ENCODE assay signal across 25 cellular contexts in genomic region chr13:51639171-51639570, GRCh38. TPM values are rescaled to one million over a fixed set of nuclear protein-coding genes. Genes with fewer than 3 reads are reported as not detected.
DNase-seq lines count a peak whose midpoint lies in the region; ATAC-seq, FAIRE-seq and TF ChIP-seq lines count a peak whose summit lies in the region.
"Had no signal": no experiment of that assay in that cellular context is flagged by ENCODE, and none has a peak within 500 bp of the region (broad histone marks: within the 10 kb centered on the region; RNA-seq: fewer than 3 reads in every experiment).

No MANE protein-coding gene starts in this region.

- DNase-seq in keratinocyte (ENCODE audit: low read depth, low spot score) (no peak), superior temporal gyrus (ENCODE audit: extremely low spot score) (peak; percentile 49), kidney glomerular epithelial cell (lab: John Stamatoyannopoulos, UW) (no peak), GM20000 (ENCODE audit: low spot score) (no peak)
- DNase-seq: activated B cell treated with CpG ODN at 0.5 μM for 24 hours; activated CD4-positive, alpha-beta memory T cell treated with anti-CD3 and anti-CD28 coated beads for 36 hours; activated effector memory CD4-positive, alpha-beta T cell treated with Interleukin-2 at 50 U/mL for 16 hours; activated naive CD8-positive, alpha-beta T cell treated with anti-CD3 and anti-CD28 coated beads, Interleukin-2, amount 10 ng/mL, durations not matched to agents 7 days and 5 days; body of pancreas; CD4-positive, alpha-beta T cell; DMS153; effector CD8-positive, alpha-beta T cell; natural killer cell; NCI-H1092 treated with DMSO at 0.1 percent for 48 hours; NCI-H2029; Peyer's patch; sigmoid colon; uterus had no signal

- H3K9me3 ChIP-seq in HUES48 (ENCODE audit: control insufficient read depth, insufficient read depth, low read length) (no peaks in the 10 kb centered on the region), keratinocyte (ENCODE audit: control insufficient read depth, low read depth, low read length) (no peaks in the 10 kb centered on the region)
- H3K9me3 ChIP-seq: body of pancreas, esophagus muscularis mucosa, Peyer's patch, sigmoid colon, uterus had no signal

- peaks cover 3% of the 10 kb centered on the region for H3K9me1 ChIP-seq in keratinocyte (ENCODE audit: control insufficient read depth, extremely low read depth, insufficient read depth, low read length)

- no peaks in the 10 kb centered on the region for H3K9me3 Mint-ChIP-seq in brain
- H3K9me3 Mint-ChIP-seq: activated B cell treated with CpG ODN at 0.5 μM for 24 hours; activated CD4-positive, alpha-beta memory T cell treated with anti-CD3 and anti-CD28 coated beads for 36 hours; CD4-positive, alpha-beta T cell; natural killer cell; T-helper 2 cell treated with Interferon-gamma antibody and Interleukin-4, amounts not matched to agents 5 μg/mL and 100 μg/mL, for 36 hours had no signal

- H3K4me2 ChIP-seq in keratinocyte (ENCODE audit: control insufficient read depth, extremely low read depth, insufficient read depth, low read depth, low read length), result no peak overlapping the region

- no peak for FAIRE-seq in keratinocyte (lab: Jason Lieb, UNC)
- FAIRE-seq: G401.6 had no signal

- H3K79me2 ChIP-seq in keratinocyte (ENCODE audit: control insufficient read depth, insufficient read depth, low read length), result peaks cover 56% of the 10 kb centered on the region

- no peaks in the 10 kb centered on the region for H3K27me3 Mint-ChIP-seq in brain
- H3K27me3 Mint-ChIP-seq: activated B cell treated with CpG ODN at 0.5 μM for 24 hours; activated CD4-positive, alpha-beta memory T cell treated with anti-CD3 and anti-CD28 coated beads for 36 hours; activated naive CD8-positive, alpha-beta T cell treated with anti-CD3 and anti-CD28 coated beads, Interleukin-2, amount 10 ng/mL, durations not matched to agents 7 days and 5 days; CD4-positive, alpha-beta T cell had no signal

- no peak overlapping the region; the same call in 1 of the 2 replicates for H3K4me3 ChIP-seq in HUES48 (ENCODE audit: low read depth, low read length)
- no peak overlapping the region for H3K4me3 ChIP-seq in keratinocyte (ENCODE audit: control insufficient read depth in 2 of 3, extremely low read depth in 1 of 3, insufficient read depth in 2 of 3, low read depth in 1 of 3, low read length in 3 of 3)
- H3K4me3 ChIP-seq: body of pancreas, esophagus muscularis mucosa, Peyer's patch, sigmoid colon, uterus had no signal

- H3K4me1 Mint-ChIP-seq in brain, result peaks cover 68% of the 10 kb centered on the region

- H3K9ac ChIP-seq in HUES48 (ENCODE audit: low read depth, low read length) (no peak overlapping the region), keratinocyte (ENCODE audit: control insufficient read depth, extremely low read depth, insufficient read depth, low read length) (no peak overlapping the region)
- H3K9ac ChIP-seq: parathyroid adenoma had no signal

- no peak for TF ChIP-seq CTCF in brain (conservative IDR thresholded peaks at IDR 0.05)
- TF ChIP-seq CTCF in keratinocyte (optimal IDR thresholded peaks at IDR 0.05 in 1 of 3, IDR thresholded peaks at IDR 0.05 in 1 of 3, conservative IDR thresholded peaks at IDR 0.05 in 1 of 3; ENCODE audit: extremely low read depth in 1 of 3, insufficient read depth in 2 of 3, low read length in 3 of 3), result no peak
- TF ChIP-seq CTCF in GM20000 (IDR thresholded peaks at IDR 0.05; ENCODE audit: extremely low read depth, missing control alignments), result no peak

- H3K27me3 ChIP-seq in HUES48 (ENCODE audit: control insufficient read depth, insufficient read depth, low read length), result no peaks in the 10 kb centered on the region
- no peaks in the 10 kb centered on the region for H3K27me3 ChIP-seq in keratinocyte (ENCODE audit: control insufficient read depth, extremely low read depth, insufficient read depth, low read length)
- H3K27me3 ChIP-seq: body of pancreas, esophagus muscularis mucosa, Peyer's patch, sigmoid colon, uterus had no signal

- H3K36me3 ChIP-seq in HUES48 (ENCODE audit: control insufficient read depth, insufficient read depth, low read length), result no peaks in the 10 kb centered on the region
- H3K36me3 ChIP-seq in keratinocyte (ENCODE audit: control insufficient read depth in 2 of 2, extremely low read depth in 1 of 2, insufficient read depth in 2 of 2, low read length in 2 of 2), result peaks cover 0 to 12% of the 10 kb centered on the region in 2 experiments
- H3K36me3 ChIP-seq: esophagus muscularis mucosa, Peyer's patch, sigmoid colon, uterus had no signal

- dilution Hi-C loops in keratinocyte (cut with MboI; ENCODE audit: extremely low pct_ligation_motif_present, low sequenced_read_pairs), result no loop called here

- no peaks in the 10 kb centered on the region for H4K20me1 ChIP-seq in keratinocyte (ENCODE audit: control insufficient read depth, extremely low read depth, insufficient read depth, low read length)

- peak overlapping the region; percentile 56 to 80 (median 63) for H3K27ac Mint-ChIP-seq in brain
- H3K27ac Mint-ChIP-seq: activated B cell treated with CpG ODN at 0.5 μM for 24 hours; activated CD4-positive, alpha-beta memory T cell treated with anti-CD3 and anti-CD28 coated beads for 36 hours; activated naive CD8-positive, alpha-beta T cell treated with anti-CD3 and anti-CD28 coated beads, Interleukin-2, amount 10 ng/mL, durations not matched to agents 7 days and 5 days; CD4-positive, alpha-beta T cell; natural killer cell; T-helper 2 cell treated with Interferon-gamma antibody and Interleukin-4, amounts not matched to agents 5 μg/mL and 100 μg/mL, for 36 hours had no signal

- H3K4me3 Mint-ChIP-seq in brain, result peak overlapping the region; percentile 21 to 78 (median 47)
- H3K4me3 Mint-ChIP-seq: activated B cell treated with CpG ODN at 0.5 μM for 24 hours; activated CD4-positive, alpha-beta memory T cell treated with anti-CD3 and anti-CD28 coated beads for 36 hours; activated naive CD8-positive, alpha-beta T cell treated with anti-CD3 and anti-CD28 coated beads, Interleukin-2, amount 10 ng/mL, durations not matched to agents 7 days and 5 days; CD4-positive, alpha-beta T cell; natural killer cell; T-helper 2 cell treated with Interferon-gamma antibody and Interleukin-4, amounts not matched to agents 5 μg/mL and 100 μg/mL, for 36 hours had no signal

- H3K4me1 ChIP-seq in HUES48 (ENCODE audit: control insufficient read depth, insufficient read depth, low read length), result peaks cover 66% of the 10 kb centered on the region
- peaks cover 53% of the 10 kb centered on the region for H3K4me1 ChIP-seq in keratinocyte (ENCODE audit: control insufficient read depth, extremely low read depth, insufficient read depth, low read length)
- H3K4me1 ChIP-seq: uterus had no signal

- ATAC-seq in HG02973 (IDR thresholded peaks at IDR 0.05; ENCODE audit: unreplicated experiment), result no peak
- ATAC-seq: body of pancreas, natural killer cell had no signal

- peak overlapping the region; percentile 82 for H3K27ac ChIP-seq in HUES48 (ENCODE audit: low read depth, low read length)
- H3K27ac ChIP-seq in keratinocyte (ENCODE audit: control insufficient read depth, insufficient read depth, low read length), result peak overlapping the region; percentile 15
- H3K27ac ChIP-seq: esophagus muscularis mucosa, parathyroid adenoma, Peyer's patch, sigmoid colon, uterus had no signal

- peaks cover 4% of the 10 kb centered on the region for H3K36me3 Mint-ChIP-seq in brain
- H3K36me3 Mint-ChIP-seq: activated CD4-positive, alpha-beta memory T cell treated with anti-CD3 and anti-CD28 coated beads for 36 hours; natural killer cell had no signal

- H2AFZ ChIP-seq in keratinocyte (ENCODE audit: control insufficient read depth, low read length), result no peak overlapping the region
- H2AFZ ChIP-seq: parathyroid adenoma had no signal

RNA-seq across cellular contexts. Expression of gene WDFY2, which starts 54.9 kb away (rescaled TPM):
- polyA plus RNA-seq in brain (ENCODE audit: insufficient read depth, low read depth, low replicate concordance) (2.8 TPM), keratinocyte (12.7 to 18.6 TPM (median 17.0 TPM) in 3 replicates)
- polyA plus RNA-seq in keratinocyte (2011; ENCODE audit: low read depth), result 17.6 TPM
- 8.4 and 9.9 TPM in 2 replicates for polyA plus RNA-seq in keratinocyte (2011; cell fraction: cytosol; rRNA removed)
- 39.7 and 42.2 TPM in 2 replicates for polyA plus RNA-seq in keratinocyte (2011; cell fraction: nucleus; rRNA removed)
- polyA plus RNA-seq in keratinocyte (2012; ENCODE audit: low replicate concordance), result 13.8 and 14.0 TPM in 2 replicates
- polyA minus RNA-seq in keratinocyte, result 24.8 to 50.3 TPM (median 36.8 TPM) in 3 replicates
- polyA minus RNA-seq in keratinocyte (2011; cell fraction: cytosol; rRNA and poly(A)+ RNA removed), result 14.0 TPM
- 40.6 and 81.8 TPM in 2 replicates for polyA minus RNA-seq in keratinocyte (2011; cell fraction: nucleus; rRNA and poly(A)+ RNA removed)
